In the genomic region with DNA sequence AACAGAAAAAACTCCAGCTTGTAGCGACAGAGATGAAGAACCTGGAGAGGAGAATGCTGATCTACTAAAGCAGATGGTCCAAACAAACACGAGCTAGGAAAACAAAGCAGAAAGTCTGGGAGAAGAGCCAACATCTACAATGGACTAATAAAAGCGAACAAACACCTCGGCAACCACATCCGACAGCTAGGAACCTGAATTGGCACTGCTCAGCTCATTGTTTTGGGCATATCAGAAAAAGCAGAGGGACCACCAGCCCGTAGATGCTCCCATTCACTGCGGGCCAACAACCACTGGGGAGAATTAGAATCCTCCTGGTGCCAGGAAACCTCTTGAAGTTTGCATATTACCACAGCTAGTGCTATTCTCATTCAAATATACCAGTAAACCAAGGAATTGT, we compare ENCODE assay signal across 1 cellular context.
TF ChIP-seq lines count a peak whose summit lies in the region.

No MANE protein-coding gene starts in this region.

TF ChIP-seq in GM23338, 12 proteins besides CTCF, POLR2A, EP300 and RAD21 (continued from another document):
- TF ChIP-seq EZH2phosphoT487 (IDR thresholded peaks at IDR 0.05; ENCODE audit: unreplicated experiment), result no peak
- TF ChIP-seq, protein P1, sequence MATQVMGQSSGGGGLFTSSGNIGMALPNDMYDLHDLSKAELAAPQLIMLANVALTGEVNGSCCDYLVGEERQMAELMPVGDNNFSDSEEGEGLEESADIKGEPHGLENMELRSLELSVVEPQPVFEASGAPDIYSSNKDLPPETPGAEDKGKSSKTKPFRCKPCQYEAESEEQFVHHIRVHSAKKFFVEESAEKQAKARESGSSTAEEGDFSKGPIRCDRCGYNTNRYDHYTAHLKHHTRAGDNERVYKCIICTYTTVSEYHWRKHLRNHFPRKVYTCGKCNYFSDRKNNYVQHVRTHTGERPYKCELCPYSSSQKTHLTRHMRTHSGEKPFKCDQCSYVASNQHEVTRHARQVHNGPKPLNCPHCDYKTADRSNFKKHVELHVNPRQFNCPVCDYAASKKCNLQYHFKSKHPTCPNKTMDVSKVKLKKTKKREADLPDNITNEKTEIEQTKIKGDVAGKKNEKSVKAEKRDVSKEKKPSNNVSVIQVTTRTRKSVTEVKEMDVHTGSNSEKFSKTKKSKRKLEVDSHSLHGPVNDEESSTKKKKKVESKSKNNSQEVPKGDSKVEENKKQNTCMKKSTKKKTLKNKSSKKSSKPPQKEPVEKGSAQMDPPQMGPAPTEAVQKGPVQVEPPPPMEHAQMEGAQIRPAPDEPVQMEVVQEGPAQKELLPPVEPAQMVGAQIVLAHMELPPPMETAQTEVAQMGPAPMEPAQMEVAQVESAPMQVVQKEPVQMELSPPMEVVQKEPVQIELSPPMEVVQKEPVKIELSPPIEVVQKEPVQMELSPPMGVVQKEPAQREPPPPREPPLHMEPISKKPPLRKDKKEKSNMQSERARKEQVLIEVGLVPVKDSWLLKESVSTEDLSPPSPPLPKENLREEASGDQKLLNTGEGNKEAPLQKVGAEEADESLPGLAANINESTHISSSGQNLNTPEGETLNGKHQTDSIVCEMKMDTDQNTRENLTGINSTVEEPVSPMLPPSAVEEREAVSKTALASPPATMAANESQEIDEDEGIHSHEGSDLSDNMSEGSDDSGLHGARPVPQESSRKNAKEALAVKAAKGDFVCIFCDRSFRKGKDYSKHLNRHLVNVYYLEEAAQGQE (IDR thresholded peaks at IDR 0.05; ENCODE audit: unreplicated experiment), result no peak
- TF ChIP-seq, protein P2, sequence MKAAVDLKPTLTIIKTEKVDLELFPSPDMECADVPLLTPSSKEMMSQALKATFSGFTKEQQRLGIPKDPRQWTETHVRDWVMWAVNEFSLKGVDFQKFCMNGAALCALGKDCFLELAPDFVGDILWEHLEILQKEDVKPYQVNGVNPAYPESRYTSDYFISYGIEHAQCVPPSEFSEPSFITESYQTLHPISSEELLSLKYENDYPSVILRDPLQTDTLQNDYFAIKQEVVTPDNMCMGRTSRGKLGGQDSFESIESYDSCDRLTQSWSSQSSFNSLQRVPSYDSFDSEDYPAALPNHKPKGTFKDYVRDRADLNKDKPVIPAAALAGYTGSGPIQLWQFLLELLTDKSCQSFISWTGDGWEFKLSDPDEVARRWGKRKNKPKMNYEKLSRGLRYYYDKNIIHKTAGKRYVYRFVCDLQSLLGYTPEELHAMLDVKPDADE (IDR thresholded peaks at IDR 0.05), result no peak
